Comparison of ENCODE assay signal across 23 cellular contexts in the genomic region with DNA sequence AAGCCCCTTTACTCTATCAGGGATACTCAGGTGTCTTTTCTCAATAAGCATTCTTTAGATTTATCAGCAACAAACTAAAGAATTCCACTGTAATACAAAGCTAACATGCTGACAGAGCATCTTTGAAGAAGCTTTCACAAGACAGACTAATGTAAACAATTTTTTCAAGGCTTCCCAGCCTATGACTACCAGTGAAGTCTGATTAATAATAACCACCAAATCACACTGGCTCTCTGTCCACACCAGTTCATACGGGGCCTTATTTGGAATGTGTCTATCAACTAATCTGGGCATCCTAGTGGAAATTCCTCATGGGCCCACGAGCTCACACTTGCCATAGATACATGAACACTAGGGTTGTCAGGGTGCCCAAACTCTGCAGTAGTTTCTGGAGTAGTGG.
DNase-seq lines count a peak whose midpoint lies in the region; ATAC-seq, FAIRE-seq and TF ChIP-seq lines count a peak whose summit lies in the region.
"Had no signal": no experiment of that assay in that cellular context is flagged by ENCODE, and none has a peak within 500 bp of the region (broad histone marks: within the 10 kb centered on the region; RNA-seq: fewer than 3 reads in every experiment).

No MANE protein-coding gene starts in this region.

- peak; percentile 87 for DNase-seq in GM23248
- peak; percentile 34 for DNase-seq in amniotic stem cell (lab: John Stamatoyannopoulos, UW)
- DNase-seq in fibroblast of the aortic adventitia (ENCODE audit: low read depth), result peak; percentile 59
- DNase-seq in GM19239 (ENCODE audit: insufficient read length, low spot score), result no peak
- DNase-seq in COLO829 (ENCODE audit: low spot score), result no peak
- no peak for DNase-seq in mesendoderm
- DNase-seq: activated naive CD4-positive, alpha-beta T cell treated with anti-CD3 and anti-CD28 coated beads for 36 hours; cortex of kidney; GOT3; islet precursor cell; Kasumi-1; NCI-H2029 treated with DMSO at 0.1 percent for 48 hours; NCI-H774; psoas muscle; SHP77; stimulated activated CD4-positive, alpha-beta T cell treated with anti-CD3 and anti-CD28 coated beads, Interleukin-4, amount 100 ng/mL, for 1 hour had no signal

- in situ Hi-C loops in GM23248 (cut with MboI), result loop anchor here (25.0 kb wide), 1 partner anchor 691 kb away; no protein-coding TSS in a partner anchor

- H3F3A ChIP-seq in GM23248 (ENCODE audit: insufficient read depth), result peaks cover 34% of the 10 kb centered on the region

- no peak overlapping the region for H2BK120ac ChIP-seq in mesendoderm (ENCODE audit: low read depth, low read length)

- H3K4me2 ChIP-seq in GM23248 (ENCODE audit: unreplicated experiment), result peak overlapping the region; percentile 66
- H3K4me2 ChIP-seq in skeletal muscle satellite cell (ENCODE audit: low read length), result peak overlapping the region; percentile 20
- H3K4me2 ChIP-seq in mesendoderm (ENCODE audit: low read length), result no peak overlapping the region

- H2AK5ac ChIP-seq in mesendoderm (ENCODE audit: low read length), result no peak overlapping the region

- TF ChIP-seq CTCF in fibroblast of the aortic adventitia (IDR thresholded peaks at IDR 0.05; ENCODE audit: insufficient read depth, low read length), result no peak

- H4K8ac ChIP-seq in mesendoderm (ENCODE audit: low read depth, low read length), result no peak overlapping the region

- no peak overlapping the region for H2BK5ac ChIP-seq in mesendoderm (ENCODE audit: low read length)

- no peaks in the 10 kb centered on the region for H3K36me3 ChIP-seq in GM23248 (ENCODE audit: low read depth)
- H3K36me3 ChIP-seq in skeletal muscle satellite cell (ENCODE audit: insufficient read depth, low read length), result no peaks in the 10 kb centered on the region
- no peaks in the 10 kb centered on the region for H3K36me3 ChIP-seq in mesendoderm (ENCODE audit: control insufficient read depth, insufficient read depth, low read length)

- no peak overlapping the region for H3K56ac ChIP-seq in mesendoderm (ENCODE audit: low read length)

- H3K79me1 ChIP-seq in mesendoderm (ENCODE audit: low read length), result no peaks in the 10 kb centered on the region

- H3K27ac ChIP-seq in GM23248 (peak overlapping the region; percentile 95), mesendoderm (ENCODE audit: low read depth, low read length) (no peak overlapping the region)
- H3K27ac ChIP-seq: C4-2B, psoas muscle had no signal

- H2AFZ ChIP-seq in GM23248, result 0 out of 2 replicates have a peak overlapping the region, but pooled peaks have one; percentile 12

- no peaks in the 10 kb centered on the region for H3K27me3 ChIP-seq in GM23248 (replicated peaks; ENCODE audit: insufficient read depth)
- no peaks in the 10 kb centered on the region for H3K27me3 ChIP-seq in skeletal muscle satellite cell (ENCODE audit: control insufficient read depth, insufficient read depth, low read length)
- H3K27me3 ChIP-seq in mesendoderm (ENCODE audit: insufficient read depth, low read length, poor library complexity), result no peaks in the 10 kb centered on the region

- no peak overlapping the region for H4K5ac ChIP-seq in mesendoderm (ENCODE audit: low read length)

- no peak overlapping the region for H2BK15ac ChIP-seq in mesendoderm (replicated peaks; ENCODE audit: low read depth)

- H3K9me3 ChIP-seq in GM23248 (ENCODE audit: low read depth) (no peaks in the 10 kb centered on the region), skeletal muscle satellite cell (replicated peaks; ENCODE audit: low read length) (no peaks in the 10 kb centered on the region)
- H3K9me3 ChIP-seq: psoas muscle had no signal

- H3K4me3 ChIP-seq in GM23248, result peak overlapping the region; percentile 46
- no peak overlapping the region for H3K4me3 ChIP-seq in fibroblast of the aortic adventitia (ENCODE audit: low read depth, low read length)
- H3K4me3 ChIP-seq in skeletal muscle satellite cell (ENCODE audit: low read length), result no peak overlapping the region
- H3K4me3 ChIP-seq in mesendoderm (ENCODE audit: low read length), result no peak overlapping the region
- H3K4me3 ChIP-seq: psoas muscle had no signal

- ATAC-seq in GM19324 (IDR thresholded peaks at IDR 0.05; ENCODE audit: low FRiP score, unreplicated experiment), result no peak
- ATAC-seq: psoas muscle; stimulated activated effector memory CD8-positive, alpha-beta T cell treated with anti-CD3 and anti-CD28 coated beads, Interleukin-12 subunit alpha, Interleukin-12 subunit beta, amount 100 ng/mL, for 72 hours had no signal

- H3K9me2 ChIP-seq in GM23248 (ENCODE audit: insufficient read depth), result no peaks in the 10 kb centered on the region

- no peak overlapping the region for H3K18ac ChIP-seq in mesendoderm (ENCODE audit: low read length)

- H3K4me1 ChIP-seq in GM23248 (ENCODE audit: insufficient read depth) (peaks cover 29% of the 10 kb centered on the region), skeletal muscle satellite cell (ENCODE audit: control insufficient read depth, insufficient read depth, low read length) (peaks cover 24% of the 10 kb centered on the region), mesendoderm (ENCODE audit: control insufficient read depth, low read depth, low read length) (no peaks in the 10 kb centered on the region)

- WGBS in GM23248 (ENCODE audit: low coverage in 1 of 2, low lambda C conversion rate in 2 of 2, missing lambda C conversion rate in 2 of 2), 2 experiments, result 6 to 24% methylated on average over 2 of the region's 2 CpGs
- no CpG with 5 or more reads among the region's 2 CpGs for WGBS in mesendoderm (ENCODE audit: extremely low coverage, insufficient coverage, low lambda C conversion rate)

- no peak for FAIRE-seq in GM19239 (lab: Jason Lieb, UNC)
- FAIRE-seq: frontal cortex, TTC549, urothelium cell line had no signal

- peaks cover 33% of the 10 kb centered on the region for H3K79me2 ChIP-seq in GM23248 (ENCODE audit: insufficient read depth)
- no peaks in the 10 kb centered on the region for H3K79me2 ChIP-seq in mesendoderm (ENCODE audit: control insufficient read depth, insufficient read depth, low read length)

- peak overlapping the region; percentile 74 for H3K9ac ChIP-seq in GM23248
- H3K9ac ChIP-seq in skeletal muscle satellite cell (ENCODE audit: low read depth, low read length), result peak overlapping the region; percentile 18
- no peak overlapping the region for H3K9ac ChIP-seq in mesendoderm (ENCODE audit: low read length)

- H3K23ac ChIP-seq in mesendoderm (ENCODE audit: low read length), result no peak overlapping the region

- H3K4ac ChIP-seq in mesendoderm (ENCODE audit: low read depth, low read length), result no peak overlapping the region

- H4K20me1 ChIP-seq in GM23248 (ENCODE audit: insufficient read depth), result no peaks in the 10 kb centered on the region

Comparison
In these comparisons a context has a peak if more than half of its experiments do, and no peak if none do; other contexts are left out.
1. DNase-seq: peak in GM23248 (single experiment), amniotic stem cell (single experiment) and fibroblast of the aortic adventitia (single experiment); none in GM19239 (single experiment), COLO829 (single experiment) and mesendoderm (single experiment).